Comparison of ENCODE assay signal across 9 cellular contexts in genomic region chrX:69538321-69538876, GRCh38. TPM values are rescaled to one million over a fixed set of nuclear protein-coding genes. Genes with fewer than 3 reads are reported as not detected.
DNase-seq lines count a peak whose midpoint lies in the region; ATAC-seq, FAIRE-seq and TF ChIP-seq lines count a peak whose summit lies in the region.
"Had no signal": no experiment of that assay in that cellular context is flagged by ENCODE, and none has a peak within 500 bp of the region (broad histone marks: within the 10 kb centered on the region; RNA-seq: fewer than 3 reads in every experiment).

No MANE protein-coding gene starts in this region.

- H3K27me3 ChIP-seq in bronchial epithelial cell (ENCODE audit: control insufficient read depth, insufficient read depth, low read length) (no peaks in the 10 kb centered on the region), keratinocyte (ENCODE audit: control insufficient read depth, extremely low read depth, insufficient read depth, low read length) (peaks cover 4% of the 10 kb centered on the region)

- H3K36me3 ChIP-seq in bronchial epithelial cell (ENCODE audit: control insufficient read depth, insufficient read depth, low read length): no peaks in the 10 kb centered on the region
- H3K36me3 ChIP-seq in keratinocyte (ENCODE audit: control insufficient read depth in 2 of 2, extremely low read depth in 1 of 2, insufficient read depth in 2 of 2, low read length in 2 of 2): no peaks in the 10 kb centered on the region

- FAIRE-seq in bronchial epithelial cell (lab: Jason Lieb, UNC) (no peak), keratinocyte (lab: Jason Lieb, UNC) (no peak)
- FAIRE-seq: TTC549 had no signal

- no peaks in the 10 kb centered on the region for H3K9me1 ChIP-seq in keratinocyte (ENCODE audit: control insufficient read depth, extremely low read depth, insufficient read depth, low read length)

- no peak overlapping the region for H3K4me3 ChIP-seq in Jurkat, Clone E6-1 (ENCODE audit: low read length)
- peak overlapping the region; percentile 32 for H3K4me3 ChIP-seq in bronchial epithelial cell (ENCODE audit: low read depth, low read length)
- H3K4me3 ChIP-seq in keratinocyte (ENCODE audit: control insufficient read depth in 2 of 3, extremely low read depth in 1 of 3, insufficient read depth in 2 of 3, low read depth in 1 of 3, low read length in 3 of 3): peak overlapping the region in 2 of 3 experiments; percentile 20 to 31

- dilution Hi-C loops in keratinocyte (cut with MboI; ENCODE audit: extremely low pct_ligation_motif_present, low sequenced_read_pairs): no loop called here

- no peak overlapping the region for H3K9ac ChIP-seq in keratinocyte (ENCODE audit: control insufficient read depth, extremely low read depth, insufficient read depth, low read length)

- no peaks in the 10 kb centered on the region for H3K79me2 ChIP-seq in keratinocyte (ENCODE audit: control insufficient read depth, insufficient read depth, low read length)

- H3K4me2 ChIP-seq in keratinocyte (ENCODE audit: control insufficient read depth, extremely low read depth, insufficient read depth, low read depth, low read length): peak overlapping the region; percentile 57

- no peaks in the 10 kb centered on the region for H3K9me3 ChIP-seq in keratinocyte (ENCODE audit: control insufficient read depth, low read depth, low read length)

- TF ChIP-seq CTCF in bronchial epithelial cell (IDR thresholded peaks at IDR 0.05; ENCODE audit: insufficient read depth, low read length, severe bottlenecking): peak; percentile 85
- peak; percentile 47 to 83 (median 79) for TF ChIP-seq CTCF in keratinocyte (optimal IDR thresholded peaks at IDR 0.05 in 1 of 3, IDR thresholded peaks at IDR 0.05 in 1 of 3, conservative IDR thresholded peaks at IDR 0.05 in 1 of 3; ENCODE audit: extremely low read depth in 1 of 3, insufficient read depth in 2 of 3, low read length in 3 of 3)

- H4K20me1 ChIP-seq in keratinocyte (ENCODE audit: control insufficient read depth, extremely low read depth, insufficient read depth, low read length): no peaks in the 10 kb centered on the region

- H3K4me1 ChIP-seq in keratinocyte (ENCODE audit: control insufficient read depth, extremely low read depth, insufficient read depth, low read length): no peaks in the 10 kb centered on the region

- ATAC-seq in GM21367 (IDR thresholded peaks at IDR 0.05; ENCODE audit: unreplicated experiment): peak; percentile 94

- peak overlapping the region; percentile 57 for H2AFZ ChIP-seq in keratinocyte (ENCODE audit: control insufficient read depth, low read length)

- DNase-seq in COLO668 (lab: John Stamatoyannopoulos, UW; ENCODE audit: unreplicated experiment) (peak; percentile 64), bronchial epithelial cell (ENCODE audit: low read depth) (peak; percentile 17), keratinocyte (ENCODE audit: low read depth, low spot score) (peak; percentile 4), MV-4-11 (lab: John Stamatoyannopoulos, UW) (no peak)
- peak; percentile 14 for DNase-seq in Jurkat, Clone E6-1 (ENCODE audit: low read depth, low spot score)
- peak; percentile 20 to 47 (median 46) for DNase-seq in activated CD4-positive, CD25-positive, alpha-beta regulatory T cell (lab: John Stamatoyannopoulos, UW)
- DNase-seq in stimulated activated CD4-positive, alpha-beta T cell treated with anti-CD3 and anti-CD28 coated beads, Interleukin-1b, Interleukin-23, amount 100 ng/mL, for 1 hour (ENCODE audit: low read depth in 2 of 2): peak; percentile 42 to 44

- H3K27ac ChIP-seq in keratinocyte (ENCODE audit: control insufficient read depth, insufficient read depth, low read length): no peak overlapping the region

RNA-seq across cellular contexts. Expression of gene NALF2, which starts 34.3 kb away (rescaled TPM):
- not detected for polyA plus RNA-seq in Jurkat, Clone E6-1 (2012; ENCODE audit: insufficient read depth, insufficient read length)
- 0.79 and 2.8 TPM in 2 replicates for total RNA-seq in bronchial epithelial cell
- 2.5 to 3.0 TPM (median 2.9 TPM) in 3 replicates for polyA plus RNA-seq in keratinocyte
- 1.5 TPM for polyA plus RNA-seq in keratinocyte (2011; ENCODE audit: low read depth)
- polyA plus RNA-seq in keratinocyte (2011; cell fraction: cytosol; rRNA removed): 3.5 and 4.0 TPM in 2 replicates
- 4.9 and 5.5 TPM in 2 replicates for polyA plus RNA-seq in keratinocyte (2011; cell fraction: nucleus; rRNA removed)
- 4.3 and 5.5 TPM in 2 replicates for polyA plus RNA-seq in keratinocyte (2012; ENCODE audit: low replicate concordance)
- 2.5 to 4.5 TPM (median 2.7 TPM) in 3 replicates for polyA minus RNA-seq in keratinocyte
- polyA minus RNA-seq in keratinocyte (2011; cell fraction: cytosol; rRNA and poly(A)+ RNA removed): 2.5 TPM
- polyA minus RNA-seq in keratinocyte (2011; cell fraction: nucleus; rRNA and poly(A)+ RNA removed): 2.0 and 3.4 TPM in 2 replicates
